22 cellular contexts compared by ENCODE assay signal in genomic region chr16:75660321-75660720, GRCh38. TPM values are rescaled to one million over a fixed set of nuclear protein-coding genes. Genes with fewer than 3 reads are reported as not detected.
DNase-seq lines count a peak whose midpoint lies in the region; ATAC-seq, FAIRE-seq and TF ChIP-seq lines count a peak whose summit lies in the region.
"Had no signal": no experiment of that assay in that cellular context is flagged by ENCODE, and none has a peak within 500 bp of the region (broad histone marks: within the 10 kb centered on the region; RNA-seq: fewer than 3 reads in every experiment).

No MANE protein-coding gene starts in this region.

- H3K4me3 ChIP-seq in HepG2 (replicated peaks in 1 of 3; ENCODE audit: insufficient read depth in 1 of 3, low read depth in 2 of 3, low read length in 3 of 3) (no peak overlapping the region), right lobe of liver (no peak overlapping the region), spleen (no peak overlapping the region), vagina (no peak overlapping the region)
- H3K4me3 ChIP-seq: A549, K562 had no signal

- ATAC-seq in HepG2 (no peak; the same call in 2 of the 3 replicates), right lobe of liver (no peak)
- ATAC-seq: A549, HCT116 had no signal

- no peak for FAIRE-seq in HepG2 (lab: Jason Lieb, UNC)
- FAIRE-seq: A549, G401.6, GM12891, GM19239 had no signal

- no peaks in the 10 kb centered on the region for H3K27me3 ChIP-seq in HepG2 (ENCODE audit: control insufficient read depth in 1 of 2, insufficient read depth in 2 of 2, low read length in 2 of 2)
- H3K27me3 ChIP-seq in right lobe of liver = no peaks in the 10 kb centered on the region
- H3K27me3 ChIP-seq in spleen (replicated peaks in 1 of 7) = no peaks in the 10 kb centered on the region
- no peaks in the 10 kb centered on the region for H3K27me3 ChIP-seq in vagina

- H3K4me2 ChIP-seq in HepG2 (ENCODE audit: low read depth, low read length) = no peak overlapping the region
- H3K4me2 ChIP-seq: A549 had no signal

- DNase-seq in HepG2 (ENCODE audit: low spot score) (no peak), right lobe of liver (no peak), globus pallidus (ENCODE audit: low spot score) (peak; percentile 78), pons (ENCODE audit: low spot score) (peak; percentile 71), spleen (no peak), middle frontal gyrus (ENCODE audit: extremely low spot score, low spot score) (no peak), vagina (ENCODE audit: extremely low spot score in 2 of 2) (no peak)
- DNase-seq: CD4-positive, alpha-beta memory T cell; DMS79 treated with DMSO at 0.1 percent for 48 hours; NCI-H1048; NCI-H2107; NCI-H226; NCI-H526; OCI-M1; RPMI8226 had no signal

- H2AFZ ChIP-seq in HepG2 (ENCODE audit: low read length) = no peak overlapping the region

- no peak overlapping the region for H3K27ac ChIP-seq in HepG2 (ENCODE audit: extremely low read length, insufficient read depth, low read length)
- H3K27ac ChIP-seq in right lobe of liver = no peak overlapping the region
- no peak overlapping the region for H3K27ac ChIP-seq in spleen
- no peak overlapping the region for H3K27ac ChIP-seq in vagina
- H3K27ac ChIP-seq: A549 had no signal

- H3K9ac ChIP-seq in HepG2 (ENCODE audit: insufficient read depth, low read depth, low read length) = no peak overlapping the region

- H3K79me2 ChIP-seq in HepG2 (ENCODE audit: insufficient read depth, low read length) = no peaks in the 10 kb centered on the region

- TF ChIP-seq POLR2A in HepG2 (IDR thresholded peaks at IDR 0.05; ENCODE audit: insufficient read depth in 1 of 2, low read depth in 2 of 2, low read length in 2 of 2) = 0 out of 4 replicates have a peak, but pooled peaks of 1 of the 2 experiments have one; percentile 16
- TF ChIP-seq POLR2A in right lobe of liver (IDR thresholded peaks at IDR 0.05) = no peak
- TF ChIP-seq POLR2A in spleen (IDR thresholded peaks at IDR 0.05) = no peak
- TF ChIP-seq POLR2A in vagina (IDR thresholded peaks at IDR 0.05) = no peak

- H3K9me3 ChIP-seq in HepG2 (ENCODE audit: low read length) = no peaks in the 10 kb centered on the region
- H3K9me3 ChIP-seq in right lobe of liver = no peaks in the 10 kb centered on the region
- no peaks in the 10 kb centered on the region for H3K9me3 ChIP-seq in spleen
- H3K9me3 ChIP-seq in vagina = no peaks in the 10 kb centered on the region
- H3K9me3 ChIP-seq: A549 had no signal

- peaks cover 17 to 38% of the 10 kb centered on the region in 2 experiments for H3K36me3 ChIP-seq in HepG2 (replicated peaks in 1 of 2; ENCODE audit: control insufficient read depth in 1 of 2, insufficient read depth in 2 of 2, low read length in 2 of 2)
- peaks cover 4 to 37% (median 12%) of the 10 kb centered on the region in 4 donors for H3K36me3 ChIP-seq in right lobe of liver
- H3K36me3 ChIP-seq in spleen = peaks cover 5 to 74% (median 47%) of the 10 kb centered on the region in 6 donors
- H3K36me3 ChIP-seq in vagina = peaks cover 0 to 41% of the 10 kb centered on the region in 2 donors

- no TSS peak for BruUV-seq in HepG2 (replicated peaks; lab: Mats Ljungman, UMichigan)

- intact Hi-C loops in HepG2 (cut with micrococcal nuclease; ENCODE audit: unreplicated experiment) = no loop called here
- intact Hi-C loops in right lobe of liver (cut with DNase I) = no loop called here
- intact Hi-C loops in spleen (cut with DNase I; ENCODE audit: low total_unique reads) = no loop called here
- intact Hi-C loops in vagina (cut with DNase I) = no loop called here

- TF ChIP-seq RAD21 in HepG2 (CRISPR knock-in tag; IDR thresholded peaks at IDR 0.05) = no peak

- POLR2A ChIA-PET in HepG2 (lab: Yijun Ruan, JAX) = no interaction called here

- in situ Hi-C loops in HepG2 (cut with HindIII; ENCODE audit: extremely low pct_ligation_motif_present, low pct_unique_long_range_greater_than_20kb) = no loop called here

- TF ChIP-seq CTCF in HepG2 (CRISPR knock-in tag; IDR thresholded peaks at IDR 0.05) (no peak), right lobe of liver (IDR thresholded peaks at IDR 0.05) (no peak), spleen (IDR thresholded peaks at IDR 0.05 in 8 of 11, conservative IDR thresholded peaks at IDR 0.05 in 3 of 11) (no peak), vagina (IDR thresholded peaks at IDR 0.05) (no peak)

- WGBS in HepG2 (ENCODE audit: low lambda C conversion rate) = 93% methylated on average over 6 of the region's 6 CpGs
- 60% methylated on average over 2 of the region's 6 CpGs for WGBS in right lobe of liver (ENCODE audit: insufficient coverage, low coverage, low lambda C conversion rate, missing lambda C conversion rate)
- 92 to 98% (median 95%) methylated on average over 3 to 6 of the region's 6 CpGs for WGBS in spleen, 5 donors

- CTCF ChIA-PET in HepG2 (lab: Yijun Ruan, JAX; ENCODE audit: low intra/inter-chr PET ratio, low total read pairs) = no interaction called here

- TF ChIP-seq EP300 in HepG2 (IDR thresholded peaks at IDR 0.05; ENCODE audit: low read depth in 2 of 2, low read length in 2 of 2) = no peak
- no peak for TF ChIP-seq EP300 in HepG2 (CRISPR knock-in tag; IDR thresholded peaks at IDR 0.05; ENCODE audit: borderline replicate concordance)

- H3K4me1 ChIP-seq in HepG2 (ENCODE audit: insufficient read depth, low read length) (no peaks in the 10 kb centered on the region), right lobe of liver (no peaks in the 10 kb centered on the region), spleen (peaks cover 0 to 16% (median 0%) of the 10 kb centered on the region in 6 donors), vagina (no peaks in the 10 kb centered on the region)
- H3K4me1 ChIP-seq: A549 had no signal

- no peaks in the 10 kb centered on the region; the same call in none of the 2 replicates for H4K20me1 ChIP-seq in HepG2 (ENCODE audit: insufficient read depth, low read length)

RNA-seq across cellular contexts. Expression of gene TERF2IP, which starts 12.7 kb away (rescaled TPM):
- total RNA-seq in HepG2 (2016; rRNA removed; fragmentation: Illumina TruSeq; extraction: Trizol) (50.2 and 53.1 TPM in 2 replicates), right lobe of liver (10 to 100 TPM; 16.0 to 25.1 (median 23.2) TPM), spleen (10 to 100 TPM; 66.5 to 90.1 (median 75.4) TPM), vagina (65.1 TPM)
- total RNA-seq in HepG2 (2016; cell fraction: cytosol; rRNA removed; fragmentation: Illumina TruSeq; extraction: Trizol; ENCODE audit: low read depth) = 4.5 and 5.6 TPM in 2 replicates
- 47.0 and 50.4 TPM in 2 replicates for total RNA-seq in HepG2 (2016; cell fraction: insoluble cytoplasmic fraction; rRNA removed; fragmentation: Illumina TruSeq; extraction: Trizol)
- 15.4 and 16.3 TPM in 2 replicates for total RNA-seq in HepG2 (2016; cell fraction: membrane; rRNA removed; fragmentation: Illumina TruSeq; extraction: Trizol)
- 22.0 and 25.2 TPM in 2 replicates for total RNA-seq in HepG2 (2016; cell fraction: nucleus; rRNA removed; fragmentation: Illumina TruSeq; extraction: Trizol)
- polyA plus RNA-seq in HepG2 (2011; rRNA removed) (22.5 and 26.4 TPM in 2 replicates), spleen (10 to 100 TPM; 42.8 to 71.0 (median 64.4) TPM)
- polyA plus RNA-seq in HepG2 (2011; cell fraction: cytosol; rRNA removed) = 20.9 and 23.4 TPM in 2 replicates
- 16.9 and 23.8 TPM in 2 replicates for polyA plus RNA-seq in HepG2 (2011; cell fraction: nucleus; rRNA removed)
- 51.0 and 52.3 TPM in 2 replicates for polyA plus RNA-seq in HepG2 (2012)
- polyA plus RNA-seq in HepG2 (2016; cell fraction: cytosol; fragmentation: Illumina TruSeq; extraction: Trizol; ENCODE audit: low read depth) = 4.3 and 4.4 TPM in 2 replicates
- polyA plus RNA-seq in HepG2 (2016; cell fraction: insoluble cytoplasmic fraction; fragmentation: Illumina TruSeq; extraction: Trizol; ENCODE audit: low read depth) = 59.2 and 60.0 TPM in 2 replicates
- 10.4 and 10.7 TPM in 2 replicates for polyA plus RNA-seq in HepG2 (2016; cell fraction: membrane; fragmentation: Illumina TruSeq; extraction: Trizol; ENCODE audit: low read depth)
- polyA plus RNA-seq in HepG2 (2016; cell fraction: nucleus; fragmentation: Illumina TruSeq; extraction: Trizol; ENCODE audit: insufficient read depth, low read depth) = 40.1 and 43.8 TPM in 2 replicates
- polyA minus RNA-seq in HepG2 (2011; rRNA and poly(A)+ RNA removed; ENCODE audit: low replicate concordance) = 7.3 and 15.7 TPM in 2 replicates
- polyA minus RNA-seq in HepG2 (2011; cell fraction: cytosol; rRNA and poly(A)+ RNA removed) = 20.4 and 22.3 TPM in 2 replicates
- polyA minus RNA-seq in HepG2 (2011; cell fraction: nucleus; rRNA and poly(A)+ RNA removed) = 20.6 and 21.0 TPM in 2 replicates

RNA-seq across cellular contexts. Expression of gene KARS1, which starts 12.9 kb away (rescaled TPM):
- total RNA-seq in HepG2 (2016; rRNA removed; fragmentation: Illumina TruSeq; extraction: Trizol) (276 and 379 TPM in 2 replicates), right lobe of liver (10 to 100 TPM; 40.0 to 85.0 (median 53.8) TPM), spleen (10 to 100 TPM; 85.2 to 97.7 (median 89.6) TPM), vagina (82.0 TPM)
- total RNA-seq in HepG2 (2016; cell fraction: cytosol; rRNA removed; fragmentation: Illumina TruSeq; extraction: Trizol; ENCODE audit: low read depth) = 95.8 and 98.0 TPM in 2 replicates
- 278 and 398 TPM in 2 replicates for total RNA-seq in HepG2 (2016; cell fraction: insoluble cytoplasmic fraction; rRNA removed; fragmentation: Illumina TruSeq; extraction: Trizol)
- 157 and 166 TPM in 2 replicates for total RNA-seq in HepG2 (2016; cell fraction: membrane; rRNA removed; fragmentation: Illumina TruSeq; extraction: Trizol)
- 113 and 115 TPM in 2 replicates for total RNA-seq in HepG2 (2016; cell fraction: nucleus; rRNA removed; fragmentation: Illumina TruSeq; extraction: Trizol)
- polyA plus RNA-seq in HepG2 (2011; rRNA removed) (111 and 141 TPM in 2 replicates), spleen (10 to 100 TPM; 63.7 to 88.0 (median 83.2) TPM)
- 112 and 133 TPM in 2 replicates for polyA plus RNA-seq in HepG2 (2011; cell fraction: cytosol; rRNA removed)
- polyA plus RNA-seq in HepG2 (2011; cell fraction: nucleus; rRNA removed) = 47.2 and 50.5 TPM in 2 replicates
- 147 and 191 TPM in 2 replicates for polyA plus RNA-seq in HepG2 (2012)
- polyA plus RNA-seq in HepG2 (2016; cell fraction: cytosol; fragmentation: Illumina TruSeq; extraction: Trizol; ENCODE audit: low read depth) = 70.1 and 76.3 TPM in 2 replicates
- polyA plus RNA-seq in HepG2 (2016; cell fraction: insoluble cytoplasmic fraction; fragmentation: Illumina TruSeq; extraction: Trizol; ENCODE audit: low read depth) = 373 and 381 TPM in 2 replicates
- 126 and 136 TPM in 2 replicates for polyA plus RNA-seq in HepG2 (2016; cell fraction: membrane; fragmentation: Illumina TruSeq; extraction: Trizol; ENCODE audit: low read depth)
- polyA plus RNA-seq in HepG2 (2016; cell fraction: nucleus; fragmentation: Illumina TruSeq; extraction: Trizol; ENCODE audit: insufficient read depth, low read depth) = 131 and 143 TPM in 2 replicates
- 97.4 and 136 TPM in 2 replicates for polyA minus RNA-seq in HepG2 (2011; rRNA and poly(A)+ RNA removed; ENCODE audit: low replicate concordance)
- polyA minus RNA-seq in HepG2 (2011; cell fraction: cytosol; rRNA and poly(A)+ RNA removed) = 71.7 and 75.4 TPM in 2 replicates
- polyA minus RNA-seq in HepG2 (2011; cell fraction: nucleus; rRNA and poly(A)+ RNA removed) = 102 and 113 TPM in 2 replicates

RNA-seq across cellular contexts. Expression of gene CPHXL2, which starts 16.5 kb away (rescaled TPM):
- not detected in 2 replicates for total RNA-seq in HepG2 (2016; rRNA removed; fragmentation: Illumina TruSeq; extraction: Trizol)
- not detected in 2 replicates for total RNA-seq in HepG2 (2016; cell fraction: cytosol; rRNA removed; fragmentation: Illumina TruSeq; extraction: Trizol; ENCODE audit: low read depth)
- not detected in 2 replicates for total RNA-seq in HepG2 (2016; cell fraction: insoluble cytoplasmic fraction; rRNA removed; fragmentation: Illumina TruSeq; extraction: Trizol)
- not detected in 2 replicates for total RNA-seq in HepG2 (2016; cell fraction: membrane; rRNA removed; fragmentation: Illumina TruSeq; extraction: Trizol)
- not detected in 2 replicates for total RNA-seq in HepG2 (2016; cell fraction: nucleus; rRNA removed; fragmentation: Illumina TruSeq; extraction: Trizol)
- polyA plus RNA-seq in HepG2 (2011; rRNA removed) = not detected in 2 replicates
- not detected in 2 replicates for polyA plus RNA-seq in HepG2 (2011; cell fraction: cytosol; rRNA removed)
- not detected in 2 replicates for polyA plus RNA-seq in HepG2 (2011; cell fraction: nucleus; rRNA removed)
- not detected in 2 replicates for polyA plus RNA-seq in HepG2 (2012)
- polyA plus RNA-seq in HepG2 (2016; cell fraction: cytosol; fragmentation: Illumina TruSeq; extraction: Trizol; ENCODE audit: low read depth) = not detected in 2 replicates
- polyA plus RNA-seq in HepG2 (2016; cell fraction: insoluble cytoplasmic fraction; fragmentation: Illumina TruSeq; extraction: Trizol; ENCODE audit: low read depth) = not detected in 2 replicates
- not detected in 2 replicates for polyA plus RNA-seq in HepG2 (2016; cell fraction: membrane; fragmentation: Illumina TruSeq; extraction: Trizol; ENCODE audit: low read depth)
- not detected in 2 replicates for polyA plus RNA-seq in HepG2 (2016; cell fraction: nucleus; fragmentation: Illumina TruSeq; extraction: Trizol; ENCODE audit: insufficient read depth, low read depth)
- polyA minus RNA-seq in HepG2 (2011; rRNA and poly(A)+ RNA removed; ENCODE audit: low replicate concordance) = not detected in 2 replicates
- not detected in 2 replicates for polyA minus RNA-seq in HepG2 (2011; cell fraction: cytosol; rRNA and poly(A)+ RNA removed)
- not detected in 2 replicates for polyA minus RNA-seq in HepG2 (2011; cell fraction: nucleus; rRNA and poly(A)+ RNA removed)
- total RNA-seq in right lobe of liver = not detected
- total RNA-seq in spleen = not detected
- polyA plus RNA-seq in spleen = under 1 TPM in 1 of 3 donors, not detected in 2; 0.06 TPM
- not detected for total RNA-seq in vagina
- total RNA-seq: CD4-positive, alpha-beta memory T cell; HT1080; K562 had no signal
- polyA plus RNA-seq: A549; CD4-positive, alpha-beta memory T cell; K562 had no signal

RNA-seq across cellular contexts. Expression of gene ADAT1, which starts 37.2 kb away (rescaled TPM):
- total RNA-seq in HepG2 (2016; rRNA removed; fragmentation: Illumina TruSeq; extraction: Trizol) = 40.8 and 50.7 TPM in 2 replicates
- 13.1 and 19.3 TPM in 2 replicates for total RNA-seq in HepG2 (2016; cell fraction: cytosol; rRNA removed; fragmentation: Illumina TruSeq; extraction: Trizol; ENCODE audit: low read depth)
- total RNA-seq in HepG2 (2016; cell fraction: insoluble cytoplasmic fraction; rRNA removed; fragmentation: Illumina TruSeq; extraction: Trizol) = 36.9 and 42.7 TPM in 2 replicates
- total RNA-seq in HepG2 (2016; cell fraction: membrane; rRNA removed; fragmentation: Illumina TruSeq; extraction: Trizol) = 27.3 and 35.6 TPM in 2 replicates
- 52.6 and 53.3 TPM in 2 replicates for total RNA-seq in HepG2 (2016; cell fraction: nucleus; rRNA removed; fragmentation: Illumina TruSeq; extraction: Trizol)
- 15.5 and 18.4 TPM in 2 replicates for polyA plus RNA-seq in HepG2 (2011; rRNA removed)
- 12.6 and 18.0 TPM in 2 replicates for polyA plus RNA-seq in HepG2 (2011; cell fraction: cytosol; rRNA removed)
- 16.4 and 28.9 TPM in 2 replicates for polyA plus RNA-seq in HepG2 (2011; cell fraction: nucleus; rRNA removed)
- polyA plus RNA-seq in HepG2 (2012) = 15.1 and 16.1 TPM in 2 replicates
- 3.0 and 3.6 TPM in 2 replicates for polyA plus RNA-seq in HepG2 (2016; cell fraction: cytosol; fragmentation: Illumina TruSeq; extraction: Trizol; ENCODE audit: low read depth)
- 29.9 and 30.3 TPM in 2 replicates for polyA plus RNA-seq in HepG2 (2016; cell fraction: insoluble cytoplasmic fraction; fragmentation: Illumina TruSeq; extraction: Trizol; ENCODE audit: low read depth)
- polyA plus RNA-seq in HepG2 (2016; cell fraction: membrane; fragmentation: Illumina TruSeq; extraction: Trizol; ENCODE audit: low read depth) = 11.9 and 13.6 TPM in 2 replicates
- 56.7 and 65.5 TPM in 2 replicates for polyA plus RNA-seq in HepG2 (2016; cell fraction: nucleus; fragmentation: Illumina TruSeq; extraction: Trizol; ENCODE audit: insufficient read depth, low read depth)
- polyA minus RNA-seq in HepG2 (2011; rRNA and poly(A)+ RNA removed; ENCODE audit: low replicate concordance) = 23.3 and 62.1 TPM in 2 replicates
- 12.8 and 13.9 TPM in 2 replicates for polyA minus RNA-seq in HepG2 (2011; cell fraction: cytosol; rRNA and poly(A)+ RNA removed)
- 32.4 and 41.4 TPM in 2 replicates for polyA minus RNA-seq in HepG2 (2011; cell fraction: nucleus; rRNA and poly(A)+ RNA removed)
- 10 to 100 TPM; 17.7 to 29.7 (median 20.7) TPM for total RNA-seq in right lobe of liver
- 100 to 1,000 TPM in 1 of 7 donors, 10 to 100 TPM in 6; 42.5 to 120 (median 65.5) TPM for total RNA-seq in spleen
- polyA plus RNA-seq in spleen = 10 to 100 TPM; 13.2 to 18.3 (median 14.5) TPM
- 44.4 TPM for total RNA-seq in vagina

RNA-seq across cellular contexts. Expression of gene DUXB, which starts 40.9 kb away (rescaled TPM):
- not detected in 2 replicates for total RNA-seq in HepG2 (2016; rRNA removed; fragmentation: Illumina TruSeq; extraction: Trizol)
- not detected in 2 replicates for total RNA-seq in HepG2 (2016; cell fraction: cytosol; rRNA removed; fragmentation: Illumina TruSeq; extraction: Trizol; ENCODE audit: low read depth)
- not detected in 2 replicates for total RNA-seq in HepG2 (2016; cell fraction: insoluble cytoplasmic fraction; rRNA removed; fragmentation: Illumina TruSeq; extraction: Trizol)
- total RNA-seq in HepG2 (2016; cell fraction: membrane; rRNA removed; fragmentation: Illumina TruSeq; extraction: Trizol) = not detected in 2 replicates
- not detected in 2 replicates for total RNA-seq in HepG2 (2016; cell fraction: nucleus; rRNA removed; fragmentation: Illumina TruSeq; extraction: Trizol)
- polyA plus RNA-seq in HepG2 (2011; rRNA removed) = not detected in 2 replicates
- polyA plus RNA-seq in HepG2 (2011; cell fraction: cytosol; rRNA removed) = not detected in 2 replicates
- polyA plus RNA-seq in HepG2 (2011; cell fraction: nucleus; rRNA removed) = not detected in 2 replicates
- polyA plus RNA-seq in HepG2 (2012) = not detected in 2 replicates
- not detected in 2 replicates for polyA plus RNA-seq in HepG2 (2016; cell fraction: cytosol; fragmentation: Illumina TruSeq; extraction: Trizol; ENCODE audit: low read depth)
- not detected in 2 replicates for polyA plus RNA-seq in HepG2 (2016; cell fraction: insoluble cytoplasmic fraction; fragmentation: Illumina TruSeq; extraction: Trizol; ENCODE audit: low read depth)
- polyA plus RNA-seq in HepG2 (2016; cell fraction: membrane; fragmentation: Illumina TruSeq; extraction: Trizol; ENCODE audit: low read depth) = not detected in 2 replicates
- polyA plus RNA-seq in HepG2 (2016; cell fraction: nucleus; fragmentation: Illumina TruSeq; extraction: Trizol; ENCODE audit: insufficient read depth, low read depth) = not detected in 2 replicates
- not detected in 2 replicates for polyA minus RNA-seq in HepG2 (2011; rRNA and poly(A)+ RNA removed; ENCODE audit: low replicate concordance)
- not detected in 2 replicates for polyA minus RNA-seq in HepG2 (2011; cell fraction: cytosol; rRNA and poly(A)+ RNA removed)
- polyA minus RNA-seq in HepG2 (2011; cell fraction: nucleus; rRNA and poly(A)+ RNA removed) = not detected in 2 replicates
- total RNA-seq in right lobe of liver = not detected
- not detected for total RNA-seq in spleen
- polyA plus RNA-seq in spleen = not detected
- total RNA-seq in vagina = not detected
- total RNA-seq: CD4-positive, alpha-beta memory T cell; HT1080; K562 had no signal
- polyA plus RNA-seq: A549; CD4-positive, alpha-beta memory T cell; K562 had no signal

Comparison
In these comparisons a context has a peak if more than half of its experiments do, and no peak if none do; other contexts are left out.
1. DNase-seq: peak in globus pallidus (single experiment) and pons (single experiment); none in HepG2 (single experiment), right lobe of liver (0 of 3), spleen (single experiment), middle frontal gyrus (single experiment) and vagina (0 of 2).